In the genomic region with DNA sequence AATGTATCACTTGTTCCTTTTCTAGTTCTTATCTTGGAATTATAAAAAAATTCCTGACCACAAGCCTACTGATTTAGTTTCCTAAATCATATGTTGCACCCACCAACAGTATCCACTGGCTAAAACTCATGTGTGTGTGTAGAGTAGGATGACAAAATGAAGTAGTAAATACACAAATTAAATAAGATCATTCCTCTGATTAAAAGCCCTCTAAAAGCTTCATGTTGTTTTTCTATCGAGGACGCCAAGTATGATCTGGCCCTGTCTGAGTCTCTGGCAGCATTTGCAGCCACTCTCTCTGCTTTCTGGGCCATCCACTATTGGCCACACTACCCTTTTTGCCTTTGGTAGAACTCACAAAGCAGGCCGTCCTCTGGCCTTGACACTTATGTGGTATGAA, we compare ENCODE assay signal across 21 cellular contexts.
"Had no signal": no experiment of that assay in that cellular context is flagged by ENCODE, and none has a peak within 500 bp of the region (broad histone marks: within the 10 kb centered on the region; RNA-seq: fewer than 3 reads in every experiment).

No MANE protein-coding gene starts in this region.

- H3K27me3 ChIP-seq: SJSA1 had no signal

- H3K27ac ChIP-seq: SJSA1 had no signal

- H3K4me3 ChIP-seq: SJSA1 had no signal

- ATAC-seq: HepG2 had no signal

- H3K36me3 ChIP-seq: SJSA1 had no signal

- FAIRE-seq: HepG2 had no signal

- DNase-seq: IMR-90, Karpas-422, KG1, MM.1S, NCI-H1092 treated with DMSO at 0.1 percent for 48 hours, NCI-H1436, NCI-H187, NCI-H2029, NCI-H2081 treated with DMSO at 0.1 percent for 48 hours, NCI-H2171, NCI-H226, NCI-H446, NCI-H510A, NCI-H524 treated with DMSO at 0.1 percent for 48 hours, NCI-H69, NCI-H774, Right ventricle myocardium superior, RPMI8226, SIG-M5 had no signal

- H3K4me1 ChIP-seq: SJSA1 had no signal
